ENCODE assay signal across 22 cellular contexts in genomic region chr15:53917109-53917508, GRCh38.
DNase-seq lines count a peak whose midpoint lies in the region; TF ChIP-seq lines count a peak whose summit lies in the region.
"Had no signal": no experiment of that assay in that cellular context is flagged by ENCODE, and none has a peak within 500 bp of the region (broad histone marks: within the 10 kb centered on the region; RNA-seq: fewer than 3 reads in every experiment).

No MANE protein-coding gene starts in this region.

- CTCF ChIA-PET in CD4-positive, alpha-beta memory T cell (lab: Charles Lee; ENCODE audit: partially characterized antibody) = no interaction called here

- peak overlapping the region; percentile 6 for H3K27ac ChIP-seq in HUES48 (ENCODE audit: low read depth, low read length)
- peak overlapping the region; percentile 3 to 54 (median 5) for H3K27ac ChIP-seq in thyroid gland
- no peak overlapping the region for H3K27ac ChIP-seq in CD4-positive, alpha-beta memory T cell (ENCODE audit: low read depth, low read length)
- H3K27ac ChIP-seq: Peyer's patch had no signal

- no peak overlapping the region for H3K4me3 Mint-ChIP-seq in CD4-positive, alpha-beta memory T cell
- H3K4me3 Mint-ChIP-seq: CD8-positive, alpha-beta memory T cell had no signal

- H3K4me3 ChIP-seq in HUES48 (ENCODE audit: low read depth, low read length) (no peak overlapping the region), epithelial cell of esophagus (ENCODE audit: low read length) (no peak overlapping the region), thyroid gland (replicated peaks in 1 of 3) (no peak overlapping the region)
- no peak overlapping the region for H3K4me3 ChIP-seq in CD4-positive, alpha-beta memory T cell (ENCODE audit: low read length in 2 of 2)
- H3K4me3 ChIP-seq: Peyer's patch had no signal

- H3K27me3 ChIP-seq in HUES48 (ENCODE audit: control insufficient read depth, insufficient read depth, low read length) (no peaks in the 10 kb centered on the region), thyroid gland (no peaks in the 10 kb centered on the region)
- H3K27me3 ChIP-seq in CD4-positive, alpha-beta memory T cell (ENCODE audit: insufficient read depth, low read length) = no peaks in the 10 kb centered on the region
- H3K27me3 ChIP-seq: Peyer's patch had no signal

- H3K36me3 Mint-ChIP-seq in CD4-positive, alpha-beta memory T cell = no peaks in the 10 kb centered on the region
- H3K36me3 Mint-ChIP-seq: CD8-positive, alpha-beta memory T cell had no signal

- no peaks in the 10 kb centered on the region for H3K4me1 Mint-ChIP-seq in CD4-positive, alpha-beta memory T cell
- H3K4me1 Mint-ChIP-seq: CD8-positive, alpha-beta memory T cell had no signal

- H3K9me3 ChIP-seq in HUES48 (ENCODE audit: control insufficient read depth, insufficient read depth, low read length) (no peaks in the 10 kb centered on the region), thyroid gland (no peaks in the 10 kb centered on the region)
- H3K9me3 ChIP-seq in CD4-positive, alpha-beta memory T cell (ENCODE audit: control insufficient read depth in 1 of 2, low read length in 2 of 2) = no peaks in the 10 kb centered on the region
- H3K9me3 ChIP-seq: Peyer's patch, SK-N-SH had no signal

- H3K4me1 ChIP-seq in HUES48 (ENCODE audit: control insufficient read depth, insufficient read depth, low read length) = peaks cover 27% of the 10 kb centered on the region
- peaks cover 5 to 11% of the 10 kb centered on the region in 2 donors for H3K4me1 ChIP-seq in thyroid gland
- H3K4me1 ChIP-seq in CD4-positive, alpha-beta memory T cell (ENCODE audit: insufficient read depth, low read length) = no peaks in the 10 kb centered on the region
- H3K4me1 ChIP-seq: Peyer's patch had no signal

- POLR2A ChIA-PET in CD4-positive, alpha-beta memory T cell (lab: Charles Lee; ENCODE audit: partially characterized antibody) = no interaction called here

- WGBS in thyroid gland, 2 donors = 34 to 56% methylated on average over 2 of the region's 2 CpGs

- peaks cover 0 to 1% of the 10 kb centered on the region in 2 donors for H3K27me3 Mint-ChIP-seq in CD4-positive, alpha-beta memory T cell
- H3K27me3 Mint-ChIP-seq: CD8-positive, alpha-beta memory T cell had no signal

- DNase-seq in RPMI8226 (peak; percentile 24), epithelial cell of esophagus (ENCODE audit: low read depth) (peak; percentile 76), thyroid gland (no peak), DMS53 (lab: John Stamatoyannopoulos, UW) (no peak), putamen (ENCODE audit: low spot score) (no peak)
- DNase-seq in CD4-positive, alpha-beta memory T cell = no peak
- DNase-seq: CD8-positive, alpha-beta memory T cell; DMS 273 treated with DMSO at 0.1 percent for 48 hours; HCEC 1CT; Karpas-422; NCI-H1092 treated with DMSO at 0.1 percent for 48 hours; NCI-H1436; NCI-H187; NCI-H2081 treated with DMSO at 0.1 percent for 48 hours; NCI-H2171; NCI-H226; NCI-H510A; NCI-H69; Peyer's patch; SIG-M5; SK-N-SH had no signal

- no peak for TF ChIP-seq POLR2A in thyroid gland (IDR thresholded peaks at IDR 0.05)

- no peak overlapping the region for H3K9ac ChIP-seq in HUES48 (ENCODE audit: low read depth, low read length)
- H3K9ac ChIP-seq: SK-N-SH had no signal

- intact Hi-C loops in thyroid gland (cut with DNase I) = no loop called here
- intact Hi-C loops in CD4-positive, alpha-beta memory T cell (cut with micrococcal nuclease) = no loop called here

- H3K9me3 Mint-ChIP-seq in CD4-positive, alpha-beta memory T cell = no peaks in the 10 kb centered on the region
- H3K9me3 Mint-ChIP-seq: CD8-positive, alpha-beta memory T cell had no signal

- TF ChIP-seq CTCF in epithelial cell of esophagus (IDR thresholded peaks at IDR 0.05; ENCODE audit: insufficient read depth, low read depth, low read length, missing control alignments) (no peak), thyroid gland (IDR thresholded peaks at IDR 0.05) (no peak)

- H3K36me3 ChIP-seq in HUES48 (ENCODE audit: control insufficient read depth, insufficient read depth, low read length) (no peaks in the 10 kb centered on the region), thyroid gland (no peaks in the 10 kb centered on the region)
- H3K36me3 ChIP-seq in CD4-positive, alpha-beta memory T cell (ENCODE audit: insufficient read depth, low read length) = no peaks in the 10 kb centered on the region
- H3K36me3 ChIP-seq: Peyer's patch had no signal

- H3K27ac Mint-ChIP-seq in CD4-positive, alpha-beta memory T cell = no peak overlapping the region
- H3K27ac Mint-ChIP-seq: CD8-positive, alpha-beta memory T cell had no signal

Comparison
In these comparisons a context has a peak if more than half of its experiments do, and no peak if none do; other contexts are left out.
1. DNase-seq: peak in RPMI8226 (single experiment) and epithelial cell of esophagus (single experiment); none in thyroid gland (0 of 2), DMS53 (single experiment), putamen (single experiment) and CD4-positive, alpha-beta memory T cell (0 of 5).